In genomic region chr12:108691995-108692808, GRCh38 we compare ENCODE assay signal across 8 cellular contexts. TPM values are rescaled to one million over a fixed set of nuclear protein-coding genes. Genes with fewer than 3 reads are reported as not detected.
DNase-seq lines count a peak whose midpoint lies in the region; ATAC-seq and TF ChIP-seq lines count a peak whose summit lies in the region.

No MANE protein-coding gene starts in this region.

- H3K4me3 ChIP-seq in Caco-2 (ENCODE audit: low read depth, low read length): no peak overlapping the region
- no peak overlapping the region for H3K4me3 ChIP-seq in GM23338
- no peak overlapping the region for H3K4me3 ChIP-seq in prostate gland

- H3K27me3 ChIP-seq in Caco-2 (replicated peaks; ENCODE audit: control insufficient read depth, insufficient read depth, low read length): no peaks in the 10 kb centered on the region
- H3K27me3 ChIP-seq in GM23338 (ENCODE audit: insufficient read depth): no peaks in the 10 kb centered on the region
- H3K27me3 ChIP-seq in prostate gland (replicated peaks; ENCODE audit: insufficient read depth): no peaks in the 10 kb centered on the region

- H3K4me2 ChIP-seq in GM23338: peak overlapping the region; percentile 4

- no peak for TF ChIP-seq POLR2A in prostate gland (IDR thresholded peaks at IDR 0.05)

- H3K4me1 Mint-ChIP-seq in Caco-2 (ENCODE audit: low read depth, unreplicated experiment) (peaks cover 41% of the 10 kb centered on the region), GM23338 (peaks cover 40% of the 10 kb centered on the region)
- peaks cover 60% of the 10 kb centered on the region for H3K4me1 Mint-ChIP-seq in activated T-helper 17 cell treated with anti-CD3 and anti-CD28 coated beads, Interleukin-2, amount 50 U/mL, for 72 hours

- H2AFZ ChIP-seq in GM23338: no peak overlapping the region

- H3K9me2 ChIP-seq in GM23338 (ENCODE audit: insufficient read depth): no peaks in the 10 kb centered on the region

- H3K4me1 ChIP-seq in Caco-2 (peaks cover 36% of the 10 kb centered on the region), GM23338 (ENCODE audit: insufficient read depth) (peaks cover 13% of the 10 kb centered on the region), prostate gland (replicated peaks) (peaks cover 7% of the 10 kb centered on the region)

- 12% methylated on average over 9 of the region's 9 CpGs for WGBS in prostate gland

- H3K79me2 ChIP-seq in GM23338 (replicated peaks; ENCODE audit: insufficient read depth): peaks cover 74% of the 10 kb centered on the region

- no TSS peak for BruUV-seq in Caco-2 (replicated peaks; lab: Mats Ljungman, UMichigan)

- H3K36me3 ChIP-seq in Caco-2 (ENCODE audit: control insufficient read depth, insufficient read depth, low read length) (no peaks in the 10 kb centered on the region; the same call in none of the 2 replicates), GM23338 (ENCODE audit: insufficient read depth) (no peaks in the 10 kb centered on the region), prostate gland (no peaks in the 10 kb centered on the region)

- peak overlapping the region; percentile 89 for H3K27ac Mint-ChIP-seq in Caco-2 (ENCODE audit: unreplicated experiment)
- H3K27ac Mint-ChIP-seq in GM23338: peak overlapping the region; percentile 98
- peak overlapping the region; percentile 93 for H3K27ac Mint-ChIP-seq in activated T-helper 17 cell treated with anti-CD3 and anti-CD28 coated beads, Interleukin-2, amount 50 U/mL, for 72 hours

- H3K9me3 ChIP-seq in Caco-2 (no peaks in the 10 kb centered on the region), prostate gland (no peaks in the 10 kb centered on the region)

- H3F3A ChIP-seq in GM23338 (replicated peaks; ENCODE audit: low read depth): no peaks in the 10 kb centered on the region

- DNase-seq in Caco-2 (no peak), GM23338 (ENCODE audit: low spot score) (no peak), NCI-H2029 treated with DMSO at 0.1 percent for 48 hours (lab: John Stamatoyannopoulos, UW) (peak; percentile 90), Right ventricle myocardium superior (peak; percentile 57), prostate gland (ENCODE audit: low spot score) (peak; percentile 62)

- H3K36me3 Mint-ChIP-seq in Caco-2 (ENCODE audit: insufficient read depth, unreplicated experiment): peaks cover 59% of the 10 kb centered on the region
- peaks cover 8% of the 10 kb centered on the region; the same call in 2 of the 3 replicates for H3K36me3 Mint-ChIP-seq in GM23338 (ENCODE audit: low read depth)
- peaks cover 7% of the 10 kb centered on the region for H3K36me3 Mint-ChIP-seq in activated T-helper 17 cell treated with anti-CD3 and anti-CD28 coated beads, Interleukin-2, amount 50 U/mL, for 72 hours (ENCODE audit: low read depth)

- ATAC-seq in GM23338 (peak; percentile 28), Right ventricle myocardium superior (ENCODE audit: poor library complexity) (peak; percentile 50), GM19455 (IDR thresholded peaks at IDR 0.05; ENCODE audit: unreplicated experiment) (no peak), HG03565 (IDR thresholded peaks at IDR 0.05; ENCODE audit: unreplicated experiment) (no peak)
- ATAC-seq in activated T-helper 17 cell treated with anti-CD3 and anti-CD28 coated beads, Interleukin-2, amount 50 U/mL, for 72 hours (replicated peaks): no peak

- POLR2A ChIA-PET in Caco-2 (lab: Charles Lee): interaction anchor here (0.5 to 1.0 kb wide), 5 partner anchors 9 to 40 kb away, joined by 3 to 5 read pairs (median 4); no protein-coding TSS in a partner anchor

- intact Hi-C loops in Caco-2 (cut with micrococcal nuclease; ENCODE audit: unreplicated experiment) (loop anchor here (1.0 kb wide), 3 partner anchors 9 to 40 kb away; no protein-coding TSS in a partner anchor), Right ventricle myocardium superior (cut with DNase I) (loop anchor here (5.0 kb wide), 1 partner anchor 35 kb away; no protein-coding TSS in a partner anchor), prostate gland (cut with DNase I) (loop anchor here (1.0 to 10.0 kb wide), 2 partner anchors 39 to 473 kb away; partner anchors contain the start of gene CORO1C)

- H4K20me1 ChIP-seq in GM23338 (replicated peaks; ENCODE audit: insufficient read depth): no peaks in the 10 kb centered on the region; the same call in 1 of the 2 replicates

- CTCF ChIA-PET in Caco-2 (lab: Charles Lee): interaction anchor here (0.7 kb wide), 2 partner anchors 28 to 34 kb away, joined by 3 to 6 read pairs; no protein-coding TSS in a partner anchor

- H3K9me3 Mint-ChIP-seq in Caco-2 (ENCODE audit: unreplicated experiment): no peaks in the 10 kb centered on the region
- no peaks in the 10 kb centered on the region for H3K9me3 Mint-ChIP-seq in GM23338
- H3K9me3 Mint-ChIP-seq in activated T-helper 17 cell treated with anti-CD3 and anti-CD28 coated beads, Interleukin-2, amount 50 U/mL, for 72 hours: peaks cover 3% of the 10 kb centered on the region

- H3K27ac ChIP-seq in GM23338 (ENCODE audit: low read depth): peak overlapping the region; percentile 97
- peak overlapping the region; percentile 89 to 90 for H3K27ac ChIP-seq in prostate gland

- TF ChIP-seq CTCF in Caco-2 (IDR thresholded peaks at IDR 0.05; ENCODE audit: insufficient read depth in 1 of 2, low read depth in 1 of 2, low read length in 1 of 2, severe bottlenecking in 1 of 2, unreplicated experiment in 1 of 2): no peak
- TF ChIP-seq CTCF in GM23338 (conservative IDR thresholded peaks at IDR 0.05; ENCODE audit: low read depth in 2 of 2): no peak
- TF ChIP-seq CTCF in prostate gland (IDR thresholded peaks at IDR 0.05): no peak

- H3K27me3 Mint-ChIP-seq in Caco-2 (ENCODE audit: insufficient read depth, unreplicated experiment): no peaks in the 10 kb centered on the region
- peaks cover 2% of the 10 kb centered on the region for H3K27me3 Mint-ChIP-seq in GM23338 (ENCODE audit: insufficient read depth, low read depth, poor library complexity)
- no peaks in the 10 kb centered on the region for H3K27me3 Mint-ChIP-seq in activated T-helper 17 cell treated with anti-CD3 and anti-CD28 coated beads, Interleukin-2, amount 50 U/mL, for 72 hours

- H3K4me3 Mint-ChIP-seq in Caco-2 (ENCODE audit: unreplicated experiment) (peak overlapping the region; percentile 60), GM23338 (peak overlapping the region; percentile 16; the same call in 2 of the 3 replicates)
- peak overlapping the region; percentile 85 for H3K4me3 Mint-ChIP-seq in activated T-helper 17 cell treated with anti-CD3 and anti-CD28 coated beads, Interleukin-2, amount 50 U/mL, for 72 hours

TF ChIP-seq in GM23338, 12 proteins besides CTCF, POLR2A, EP300 and RAD21 (continues in another document):
- TF ChIP-seq STAT1 (IDR thresholded peaks at IDR 0.05; ENCODE audit: unreplicated experiment) (no peak), CREB1 (CRISPR knock-in tag; IDR thresholded peaks at IDR 0.05; ENCODE audit: low read depth) (no peak), ETS1 (IDR thresholded peaks at IDR 0.05) (no peak), NANOG (IDR thresholded peaks at IDR 0.05; ENCODE audit: borderline replicate concordance) (no peak), ZNF114 (CRISPR knock-in tag; IDR thresholded peaks at IDR 0.05) (no peak), EZH2phosphoT487 (IDR thresholded peaks at IDR 0.05; ENCODE audit: unreplicated experiment) (no peak), POLR2AphosphoS5 (IDR thresholded peaks at IDR 0.05; ENCODE audit: low read depth) (no peak), EZH2 (IDR thresholded peaks at IDR 0.05; ENCODE audit: low read depth, unreplicated experiment) (no peak), ZNF331 (CRISPR knock-in tag; IDR thresholded peaks at IDR 0.05; ENCODE audit: low read depth) (no peak)

RNA-seq across cellular contexts. Expression of gene CORO1C, which starts 39.1 kb away (rescaled TPM):
- total RNA-seq in Caco-2 (2022): 176 and 195 TPM in 2 replicates
- 78.2 and 89.5 TPM in 2 replicates for total RNA-seq in GM23338 (2014; rRNA removed; shearing (Covaris generic))
- 53.3 and 59.2 TPM in 2 replicates for polyA plus RNA-seq in GM23338 (2016; fragmentation: Nextera tagmentation; extraction: Ambion mirVana)
- 100 to 1,000 TPM in 1 of 2 donors, 10 to 100 TPM in 1; 81.9 to 101 TPM for total RNA-seq in activated T-helper 17 cell treated with anti-CD3 and anti-CD28 coated beads, Interleukin-2, amount 50 U/mL, for 72 hours
- 69.1 TPM for total RNA-seq in Right ventricle myocardium superior
- 100 to 1,000 TPM in 1 of 2 donors, 10 to 100 TPM in 1; 34.9 to 105 TPM for total RNA-seq in prostate gland

RNA-seq across cellular contexts. Expression of gene SELPLG, which starts 58.5 kb away (rescaled TPM):
- total RNA-seq in Caco-2 (2022): 0.23 and 0.44 TPM in 2 replicates
- total RNA-seq in GM23338 (2014; rRNA removed; shearing (Covaris generic)): 0.56 TPM in 1 of 2 replicates, not detected in the other
- 0.16 TPM in 1 of 2 replicates, not detected in the other for polyA plus RNA-seq in GM23338 (2016; fragmentation: Nextera tagmentation; extraction: Ambion mirVana)
- total RNA-seq in activated T-helper 17 cell treated with anti-CD3 and anti-CD28 coated beads, Interleukin-2, amount 50 U/mL, for 72 hours: 10 to 100 TPM; 79.7 to 89.1 TPM
- 4.2 TPM for total RNA-seq in Right ventricle myocardium superior
- 1 to 10 TPM; 2.6 to 5.3 TPM for total RNA-seq in prostate gland

Comparison
In these comparisons a context has a peak if more than half of its experiments do, and no peak if none do; other contexts are left out.
1. DNase-seq: peak in NCI-H2029 treated with DMSO at 0.1 percent for 48 hours (single experiment), Right ventricle myocardium superior (single experiment) and prostate gland (single experiment); none in Caco-2 (0 of 2) and GM23338 (single experiment).
2. H3K4me3 Mint-ChIP-seq: peak in every context shown above with its lines; median percentile 85 in activated T-helper 17 cell treated with anti-CD3 and anti-CD28 coated beads, Interleukin-2, amount 50 U/mL, for 72 hours; 60 in Caco-2; 16 in GM23338.
3. ATAC-seq: peak in GM23338 (single experiment) and Right ventricle myocardium superior (single experiment); none in activated T-helper 17 cell treated with anti-CD3 and anti-CD28 coated beads, Interleukin-2, amount 50 U/mL, for 72 hours (single experiment), GM19455 (single experiment) and HG03565 (single experiment).
4. RNA of gene SELPLG, which starts 58.5 kb away (total RNA-seq): 79.7 to 89.1 TPM in activated T-helper 17 cell treated with anti-CD3 and anti-CD28 coated beads, Interleukin-2, amount 50 U/mL, for 72 hours; 2.6 to 5.3 TPM in prostate gland, 4.2 TPM in Right ventricle myocardium superior (single experiment), 0.56 TPM in GM23338 and 0.23 to 0.44 TPM in Caco-2; every median in the first group is over 10 times any median in the second.
5. Peak in every context shown above with its lines, with median percentiles within 50 percentile points of each other: H3K27ac Mint-ChIP-seq.